ENCODE assay signal across 16 cellular contexts in genomic region chr15:64134322-64134829, GRCh38. TPM values are rescaled to one million over a fixed set of nuclear protein-coding genes. Genes with fewer than 3 reads are reported as not detected.
DNase-seq lines count a peak whose midpoint lies in the region; ATAC-seq, FAIRE-seq and TF ChIP-seq lines count a peak whose summit lies in the region.
"Had no signal": no experiment of that assay in that cellular context is flagged by ENCODE, and none has a peak within 500 bp of the region (broad histone marks: within the 10 kb centered on the region; RNA-seq: fewer than 3 reads in every experiment).

No MANE protein-coding gene starts in this region.

- in situ Hi-C loops in HepG2 (cut with HindIII; ENCODE audit: extremely low pct_ligation_motif_present, low pct_unique_long_range_greater_than_20kb) = no loop called here
- in situ Hi-C loops in gastrocnemius medialis (cut with MboI; ENCODE audit: low sequenced_read_pairs in 4 of 4) = no loop called here

- TF ChIP-seq EP300 in SK-N-SH (IDR thresholded peaks at IDR 0.05; ENCODE audit: borderline replicate concordance in 1 of 2, low read depth in 1 of 2, low read length in 1 of 2) (no peak), HepG2 (IDR thresholded peaks at IDR 0.05; ENCODE audit: low read depth in 2 of 2, low read length in 2 of 2) (no peak), HepG2 (CRISPR knock-in tag; IDR thresholded peaks at IDR 0.05; ENCODE audit: borderline replicate concordance) (no peak)

- H3K9ac ChIP-seq in SK-N-SH (no peak overlapping the region), HepG2 (ENCODE audit: insufficient read depth, low read depth, low read length) (no peak overlapping the region)

- H3K79me2 ChIP-seq in SK-N-SH (ENCODE audit: insufficient read depth) (no peaks in the 10 kb centered on the region), HepG2 (ENCODE audit: insufficient read depth, low read length) (no peaks in the 10 kb centered on the region)

- no peak for FAIRE-seq in HepG2 (lab: Jason Lieb, UNC)
- FAIRE-seq: A549 had no signal

- TF ChIP-seq POLR2A in HepG2 (IDR thresholded peaks at IDR 0.05; ENCODE audit: insufficient read depth in 1 of 2, low read depth in 2 of 2, low read length in 2 of 2) (no peak), gastrocnemius medialis (IDR thresholded peaks at IDR 0.05) (no peak)

- DNase-seq in SK-N-SH = no peak
- no peak for DNase-seq in HepG2 (ENCODE audit: low spot score)
- DNase-seq in upper lobe of right lung = peak; percentile 84
- no peak for DNase-seq in AG20443 (ENCODE audit: low spot score)
- no peak for DNase-seq in gastrocnemius medialis
- DNase-seq: central memory CD4-positive, alpha-beta T cell; foreskin keratinocyte; left colon; MV-4-11; NCI-H524 treated with DMSO at 0.1 percent for 48 hours had no signal

- ATAC-seq in SK-N-SH treated with all-trans-retinoic acid at 6 μM for 48 hours (0 out of 3 replicates have a peak, but pooled peaks have one; percentile 28), esophagus mucosa (peak; percentile 72), HepG2 (no peak), upper lobe of right lung (peak; percentile 66), HG03354 (IDR thresholded peaks at IDR 0.05; ENCODE audit: poor library complexity, severe bottlenecking, unreplicated experiment) (no peak), gastrocnemius medialis (no peak)
- ATAC-seq: A549; activated T-helper 17 cell treated with anti-CD3 and anti-CD28 coated beads, Interleukin-2, amount 50 U/mL, for 72 hours; foreskin keratinocyte; left colon had no signal

- CTCF ChIA-PET in SK-N-SH (lab: Yijun Ruan, JAX) = interaction anchor here (1.4 to 6.2 kb wide), 2 partner anchors 10 to 19 kb away, joined by 3 to 25 read pairs; no protein-coding TSS in a partner anchor
- CTCF ChIA-PET in HepG2 (lab: Yijun Ruan, JAX; ENCODE audit: low intra/inter-chr PET ratio, low total read pairs) = no interaction called here

- WGBS in SK-N-SH (ENCODE audit: low lambda C conversion rate) = 20% methylated on average over 1 of the region's 9 CpGs
- WGBS in HepG2 (ENCODE audit: low lambda C conversion rate) = no CpG with 5 or more reads among the region's 9 CpGs

- H3K27ac ChIP-seq in SK-N-SH (ENCODE audit: low read depth in 2 of 2, low read length in 1 of 2) (no peak overlapping the region; a peak in 1 of 4 replicates), HepG2 (ENCODE audit: extremely low read length, insufficient read depth, low read length) (no peak overlapping the region), upper lobe of right lung (no peak overlapping the region), gastrocnemius medialis (no peak overlapping the region)
- H3K27ac ChIP-seq: A549, foreskin keratinocyte, SJSA1 had no signal

- H3K36me3 ChIP-seq in SK-N-SH (replicated peaks in 1 of 2; ENCODE audit: control insufficient read depth in 1 of 2, insufficient read depth in 2 of 2, low read length in 1 of 2) = peaks cover 42 to 84% of the 10 kb centered on the region in 2 experiments
- H3K36me3 ChIP-seq in HepG2 (replicated peaks in 1 of 2; ENCODE audit: control insufficient read depth in 1 of 2, insufficient read depth in 2 of 2, low read length in 2 of 2) = peaks cover 41 to 84% of the 10 kb centered on the region in 2 experiments
- peaks cover 93% of the 10 kb centered on the region for H3K36me3 ChIP-seq in upper lobe of right lung
- peaks cover 8 to 95% of the 10 kb centered on the region in 2 donors for H3K36me3 ChIP-seq in gastrocnemius medialis

- no peaks in the 10 kb centered on the region for H4K20me1 ChIP-seq in SK-N-SH (ENCODE audit: insufficient read depth)
- H4K20me1 ChIP-seq in HepG2 (ENCODE audit: insufficient read depth, low read length) = no peaks in the 10 kb centered on the region

- intact Hi-C loops in HepG2 (cut with micrococcal nuclease; ENCODE audit: unreplicated experiment) = no loop called here
- intact Hi-C loops in upper lobe of right lung (cut with DNase I) = no loop called here
- intact Hi-C loops in gastrocnemius medialis (cut with DNase I; ENCODE audit: low total_unique reads) = no loop called here

- TF ChIP-seq CTCF in SK-N-SH (IDR thresholded peaks at IDR 0.05) (no peak), HepG2 (CRISPR knock-in tag; IDR thresholded peaks at IDR 0.05) (no peak), upper lobe of right lung (IDR thresholded peaks at IDR 0.05) (no peak), gastrocnemius medialis (IDR thresholded peaks at IDR 0.05 in 4 of 5, conservative IDR thresholded peaks at IDR 0.05 in 1 of 5) (no peak)

- POLR2A ChIA-PET in SK-N-SH (lab: Yijun Ruan, JAX) (no interaction called here), HepG2 (lab: Yijun Ruan, JAX) (no interaction called here)

- no peak overlapping the region for H3K4me3 ChIP-seq in SK-N-SH (ENCODE audit: low read depth in 2 of 2, low read length in 1 of 2)
- no peak overlapping the region for H3K4me3 ChIP-seq in HepG2 (replicated peaks in 1 of 3; ENCODE audit: insufficient read depth in 1 of 3, low read depth in 2 of 3, low read length in 3 of 3)
- H3K4me3 ChIP-seq in upper lobe of right lung = no peak overlapping the region
- no peak overlapping the region for H3K4me3 ChIP-seq in gastrocnemius medialis
- H3K4me3 ChIP-seq: A549, SJSA1 had no signal

- peaks cover 0 to 4% of the 10 kb centered on the region in 2 experiments; a peak in 1 of 4 replicates for H3K4me1 ChIP-seq in SK-N-SH (ENCODE audit: control insufficient read depth in 1 of 2, insufficient read depth in 2 of 2, low read depth in 1 of 2, low read length in 1 of 2)
- no peaks in the 10 kb centered on the region for H3K4me1 ChIP-seq in HepG2 (ENCODE audit: insufficient read depth, low read length)
- peaks cover 11% of the 10 kb centered on the region for H3K4me1 ChIP-seq in upper lobe of right lung
- no peaks in the 10 kb centered on the region for H3K4me1 ChIP-seq in gastrocnemius medialis
- H3K4me1 ChIP-seq: A549, foreskin keratinocyte, SJSA1 had no signal

- no peaks in the 10 kb centered on the region for H3F3A ChIP-seq in SK-N-SH (replicated peaks; ENCODE audit: insufficient read depth)

- no peaks in the 10 kb centered on the region for H3K9me2 ChIP-seq in SK-N-SH

- BruUV-seq in HepG2 (replicated peaks; lab: Mats Ljungman, UMichigan) = no TSS peak

- H3K4me2 ChIP-seq in SK-N-SH (no peak overlapping the region), HepG2 (ENCODE audit: low read depth, low read length) (no peak overlapping the region)
- H3K4me2 ChIP-seq: A549 had no signal

- no peaks in the 10 kb centered on the region for H3K9me3 ChIP-seq in SK-N-SH
- no peaks in the 10 kb centered on the region for H3K9me3 ChIP-seq in HepG2 (ENCODE audit: low read length)
- H3K9me3 ChIP-seq in upper lobe of right lung = no peaks in the 10 kb centered on the region
- H3K9me3 ChIP-seq in gastrocnemius medialis = no peaks in the 10 kb centered on the region
- H3K9me3 ChIP-seq: A549, SJSA1 had no signal

- H3K27me3 ChIP-seq in SK-N-SH (ENCODE audit: insufficient read depth) (no peaks in the 10 kb centered on the region), HepG2 (ENCODE audit: control insufficient read depth in 1 of 2, insufficient read depth in 2 of 2, low read length in 2 of 2) (no peaks in the 10 kb centered on the region), upper lobe of right lung (no peaks in the 10 kb centered on the region), gastrocnemius medialis (no peaks in the 10 kb centered on the region)
- H3K27me3 ChIP-seq: foreskin keratinocyte, SJSA1 had no signal

- no peak overlapping the region for H2AFZ ChIP-seq in SK-N-SH (ENCODE audit: low read depth)
- H2AFZ ChIP-seq in HepG2 (ENCODE audit: low read length) = no peak overlapping the region

- TF ChIP-seq RAD21 in SK-N-SH (IDR thresholded peaks at IDR 0.05; ENCODE audit: low read length) = no peak
- TF ChIP-seq RAD21 in HepG2 (CRISPR knock-in tag; IDR thresholded peaks at IDR 0.05) = no peak

RNA-seq across cellular contexts. Expression of gene SNX22, which starts 17.2 kb away (rescaled TPM):
- polyA plus RNA-seq in SK-N-SH (2012; rRNA removed) = 0.94 and 1.2 TPM in 2 replicates
- 0.31 and 0.42 TPM in 2 replicates for polyA plus RNA-seq in SK-N-SH (2012; cell fraction: cytosol; rRNA removed)
- polyA plus RNA-seq in SK-N-SH (2012; cell fraction: nucleus; rRNA removed) = 4.0 and 4.1 TPM in 2 replicates
- 0.28 TPM for total RNA-seq in esophagus mucosa
- 3.1 and 5.5 TPM in 2 replicates for total RNA-seq in HepG2 (2016; rRNA removed; fragmentation: Illumina TruSeq; extraction: Trizol)
- 1.2 TPM in 2 replicates for total RNA-seq in HepG2 (2016; cell fraction: cytosol; rRNA removed; fragmentation: Illumina TruSeq; extraction: Trizol; ENCODE audit: low read depth)
- 3.8 and 4.8 TPM in 2 replicates for total RNA-seq in HepG2 (2016; cell fraction: insoluble cytoplasmic fraction; rRNA removed; fragmentation: Illumina TruSeq; extraction: Trizol)
- 1.7 and 2.0 TPM in 2 replicates for total RNA-seq in HepG2 (2016; cell fraction: membrane; rRNA removed; fragmentation: Illumina TruSeq; extraction: Trizol)
- total RNA-seq in HepG2 (2016; cell fraction: nucleus; rRNA removed; fragmentation: Illumina TruSeq; extraction: Trizol) = 5.3 and 5.7 TPM in 2 replicates
- polyA plus RNA-seq in HepG2 (2011; rRNA removed) = 2.3 and 2.4 TPM in 2 replicates
- polyA plus RNA-seq in HepG2 (2011; cell fraction: cytosol; rRNA removed) = 1.00 and 1.3 TPM in 2 replicates
- 10.3 and 12.4 TPM in 2 replicates for polyA plus RNA-seq in HepG2 (2011; cell fraction: nucleus; rRNA removed)
- 2.3 and 2.6 TPM in 2 replicates for polyA plus RNA-seq in HepG2 (2012)
- polyA plus RNA-seq in HepG2 (2016; cell fraction: cytosol; fragmentation: Illumina TruSeq; extraction: Trizol; ENCODE audit: low read depth) = 1.4 TPM in 2 replicates
- 3.3 and 4.2 TPM in 2 replicates for polyA plus RNA-seq in HepG2 (2016; cell fraction: insoluble cytoplasmic fraction; fragmentation: Illumina TruSeq; extraction: Trizol; ENCODE audit: low read depth)
- polyA plus RNA-seq in HepG2 (2016; cell fraction: membrane; fragmentation: Illumina TruSeq; extraction: Trizol; ENCODE audit: low read depth) = 1.9 and 2.2 TPM in 2 replicates
- polyA plus RNA-seq in HepG2 (2016; cell fraction: nucleus; fragmentation: Illumina TruSeq; extraction: Trizol; ENCODE audit: insufficient read depth, low read depth) = 11.9 and 12.0 TPM in 2 replicates
- polyA minus RNA-seq in HepG2 (2011; rRNA and poly(A)+ RNA removed; ENCODE audit: low replicate concordance) = 0.68 and 5.4 TPM in 2 replicates
- 0.40 and 1.1 TPM in 2 replicates for polyA minus RNA-seq in HepG2 (2011; cell fraction: cytosol; rRNA and poly(A)+ RNA removed)
- polyA minus RNA-seq in HepG2 (2011; cell fraction: nucleus; rRNA and poly(A)+ RNA removed) = 7.0 TPM in 2 replicates
- total RNA-seq in upper lobe of right lung = 28.3 TPM
- total RNA-seq in gastrocnemius medialis = under 1 TPM in 2 of 4 donors, not detected in 2; 0.09 to 0.87 TPM

RNA-seq across cellular contexts. Expression of gene PPIB, which starts 28.4 kb away (rescaled TPM):
- polyA plus RNA-seq in SK-N-SH (2012; rRNA removed) (1,358 and 1,379 TPM in 2 replicates), HepG2 (2011; rRNA removed) (720 and 780 TPM in 2 replicates)
- 1,298 and 1,346 TPM in 2 replicates for polyA plus RNA-seq in SK-N-SH (2012; cell fraction: cytosol; rRNA removed)
- polyA plus RNA-seq in SK-N-SH (2012; cell fraction: nucleus; rRNA removed) = 434 and 570 TPM in 2 replicates
- total RNA-seq in esophagus mucosa (260 TPM), HepG2 (2016; rRNA removed; fragmentation: Illumina TruSeq; extraction: Trizol) (476 and 882 TPM in 2 replicates), upper lobe of right lung (389 TPM), gastrocnemius medialis (10 to 100 TPM; 26.8 to 78.5 (median 40.2) TPM)
- 310 and 329 TPM in 2 replicates for total RNA-seq in HepG2 (2016; cell fraction: cytosol; rRNA removed; fragmentation: Illumina TruSeq; extraction: Trizol; ENCODE audit: low read depth)
- total RNA-seq in HepG2 (2016; cell fraction: insoluble cytoplasmic fraction; rRNA removed; fragmentation: Illumina TruSeq; extraction: Trizol) = 469 and 893 TPM in 2 replicates
- total RNA-seq in HepG2 (2016; cell fraction: membrane; rRNA removed; fragmentation: Illumina TruSeq; extraction: Trizol) = 263 and 284 TPM in 2 replicates
- 653 and 716 TPM in 2 replicates for total RNA-seq in HepG2 (2016; cell fraction: nucleus; rRNA removed; fragmentation: Illumina TruSeq; extraction: Trizol)
- 860 and 980 TPM in 2 replicates for polyA plus RNA-seq in HepG2 (2011; cell fraction: cytosol; rRNA removed)
- 242 and 249 TPM in 2 replicates for polyA plus RNA-seq in HepG2 (2011; cell fraction: nucleus; rRNA removed)
- 536 and 675 TPM in 2 replicates for polyA plus RNA-seq in HepG2 (2012)
- 356 and 376 TPM in 2 replicates for polyA plus RNA-seq in HepG2 (2016; cell fraction: cytosol; fragmentation: Illumina TruSeq; extraction: Trizol; ENCODE audit: low read depth)
- 548 and 588 TPM in 2 replicates for polyA plus RNA-seq in HepG2 (2016; cell fraction: insoluble cytoplasmic fraction; fragmentation: Illumina TruSeq; extraction: Trizol; ENCODE audit: low read depth)
- polyA plus RNA-seq in HepG2 (2016; cell fraction: membrane; fragmentation: Illumina TruSeq; extraction: Trizol; ENCODE audit: low read depth) = 269 and 288 TPM in 2 replicates
- polyA plus RNA-seq in HepG2 (2016; cell fraction: nucleus; fragmentation: Illumina TruSeq; extraction: Trizol; ENCODE audit: insufficient read depth, low read depth) = 1,346 and 1,446 TPM in 2 replicates
- 378 and 425 TPM in 2 replicates for polyA minus RNA-seq in HepG2 (2011; rRNA and poly(A)+ RNA removed; ENCODE audit: low replicate concordance)
- polyA minus RNA-seq in HepG2 (2011; cell fraction: cytosol; rRNA and poly(A)+ RNA removed) = 221 and 246 TPM in 2 replicates
- 88.7 and 104 TPM in 2 replicates for polyA minus RNA-seq in HepG2 (2011; cell fraction: nucleus; rRNA and poly(A)+ RNA removed)

RNA-seq across cellular contexts. Expression of gene SNX1, which starts 38.6 kb away (rescaled TPM):
- polyA plus RNA-seq in SK-N-SH (2012; rRNA removed) (80.7 and 95.7 TPM in 2 replicates), HepG2 (2011; rRNA removed) (60.1 and 63.5 TPM in 2 replicates)
- 80.3 and 80.8 TPM in 2 replicates for polyA plus RNA-seq in SK-N-SH (2012; cell fraction: cytosol; rRNA removed)
- 172 and 256 TPM in 2 replicates for polyA plus RNA-seq in SK-N-SH (2012; cell fraction: nucleus; rRNA removed)
- total RNA-seq in esophagus mucosa (76.6 TPM), HepG2 (2016; rRNA removed; fragmentation: Illumina TruSeq; extraction: Trizol) (29.3 and 58.2 TPM in 2 replicates), upper lobe of right lung (162 TPM), gastrocnemius medialis (10 to 100 TPM; 26.7 to 39.3 (median 34.1) TPM)
- total RNA-seq in HepG2 (2016; cell fraction: cytosol; rRNA removed; fragmentation: Illumina TruSeq; extraction: Trizol; ENCODE audit: low read depth) = 12.4 and 14.5 TPM in 2 replicates
- 28.7 and 54.5 TPM in 2 replicates for total RNA-seq in HepG2 (2016; cell fraction: insoluble cytoplasmic fraction; rRNA removed; fragmentation: Illumina TruSeq; extraction: Trizol)
- total RNA-seq in HepG2 (2016; cell fraction: membrane; rRNA removed; fragmentation: Illumina TruSeq; extraction: Trizol) = 20.0 and 22.0 TPM in 2 replicates
- total RNA-seq in HepG2 (2016; cell fraction: nucleus; rRNA removed; fragmentation: Illumina TruSeq; extraction: Trizol) = 37.1 and 41.6 TPM in 2 replicates
- polyA plus RNA-seq in HepG2 (2011; cell fraction: cytosol; rRNA removed) = 48.1 and 49.3 TPM in 2 replicates
- polyA plus RNA-seq in HepG2 (2011; cell fraction: nucleus; rRNA removed) = 116 and 118 TPM in 2 replicates
- 46.7 and 52.1 TPM in 2 replicates for polyA plus RNA-seq in HepG2 (2012)
- 14.2 and 16.4 TPM in 2 replicates for polyA plus RNA-seq in HepG2 (2016; cell fraction: cytosol; fragmentation: Illumina TruSeq; extraction: Trizol; ENCODE audit: low read depth)
- polyA plus RNA-seq in HepG2 (2016; cell fraction: insoluble cytoplasmic fraction; fragmentation: Illumina TruSeq; extraction: Trizol; ENCODE audit: low read depth) = 117 and 119 TPM in 2 replicates
- polyA plus RNA-seq in HepG2 (2016; cell fraction: membrane; fragmentation: Illumina TruSeq; extraction: Trizol; ENCODE audit: low read depth) = 22.7 and 27.4 TPM in 2 replicates
- polyA plus RNA-seq in HepG2 (2016; cell fraction: nucleus; fragmentation: Illumina TruSeq; extraction: Trizol; ENCODE audit: insufficient read depth, low read depth) = 118 and 124 TPM in 2 replicates
- polyA minus RNA-seq in HepG2 (2011; rRNA and poly(A)+ RNA removed; ENCODE audit: low replicate concordance) = 89.7 and 117 TPM in 2 replicates
- 36.7 and 43.3 TPM in 2 replicates for polyA minus RNA-seq in HepG2 (2011; cell fraction: cytosol; rRNA and poly(A)+ RNA removed)
- 56.4 and 70.6 TPM in 2 replicates for polyA minus RNA-seq in HepG2 (2011; cell fraction: nucleus; rRNA and poly(A)+ RNA removed)

RNA-seq across cellular contexts. Expression of gene CIAO2A, which starts 40.7 kb away (rescaled TPM):
- polyA plus RNA-seq in SK-N-SH (2012; rRNA removed) (53.0 and 65.3 TPM in 2 replicates), HepG2 (2011; rRNA removed) (60.7 and 83.0 TPM in 2 replicates)
- polyA plus RNA-seq in SK-N-SH (2012; cell fraction: cytosol; rRNA removed) = 76.9 and 96.9 TPM in 2 replicates
- polyA plus RNA-seq in SK-N-SH (2012; cell fraction: nucleus; rRNA removed) = 16.5 and 20.9 TPM in 2 replicates
- total RNA-seq in esophagus mucosa (25.6 TPM), HepG2 (2016; rRNA removed; fragmentation: Illumina TruSeq; extraction: Trizol) (100 and 114 TPM in 2 replicates), upper lobe of right lung (54.9 TPM), gastrocnemius medialis (10 to 100 TPM; 26.6 to 65.2 (median 55.1) TPM)
- 117 and 120 TPM in 2 replicates for total RNA-seq in HepG2 (2016; cell fraction: cytosol; rRNA removed; fragmentation: Illumina TruSeq; extraction: Trizol; ENCODE audit: low read depth)
- 104 and 128 TPM in 2 replicates for total RNA-seq in HepG2 (2016; cell fraction: insoluble cytoplasmic fraction; rRNA removed; fragmentation: Illumina TruSeq; extraction: Trizol)
- total RNA-seq in HepG2 (2016; cell fraction: membrane; rRNA removed; fragmentation: Illumina TruSeq; extraction: Trizol) = 188 and 189 TPM in 2 replicates
- 45.9 and 47.2 TPM in 2 replicates for total RNA-seq in HepG2 (2016; cell fraction: nucleus; rRNA removed; fragmentation: Illumina TruSeq; extraction: Trizol)
- polyA plus RNA-seq in HepG2 (2011; cell fraction: cytosol; rRNA removed) = 47.8 and 57.9 TPM in 2 replicates
- polyA plus RNA-seq in HepG2 (2011; cell fraction: nucleus; rRNA removed) = 10.1 and 17.2 TPM in 2 replicates
- 66.7 and 86.2 TPM in 2 replicates for polyA plus RNA-seq in HepG2 (2012)
- polyA plus RNA-seq in HepG2 (2016; cell fraction: cytosol; fragmentation: Illumina TruSeq; extraction: Trizol; ENCODE audit: low read depth) = 136 and 156 TPM in 2 replicates
- 144 and 157 TPM in 2 replicates for polyA plus RNA-seq in HepG2 (2016; cell fraction: insoluble cytoplasmic fraction; fragmentation: Illumina TruSeq; extraction: Trizol; ENCODE audit: low read depth)
- 185 and 196 TPM in 2 replicates for polyA plus RNA-seq in HepG2 (2016; cell fraction: membrane; fragmentation: Illumina TruSeq; extraction: Trizol; ENCODE audit: low read depth)
- polyA plus RNA-seq in HepG2 (2016; cell fraction: nucleus; fragmentation: Illumina TruSeq; extraction: Trizol; ENCODE audit: insufficient read depth, low read depth) = 78.4 and 88.1 TPM in 2 replicates
- 5.8 and 12.6 TPM in 2 replicates for polyA minus RNA-seq in HepG2 (2011; rRNA and poly(A)+ RNA removed; ENCODE audit: low replicate concordance)
- polyA minus RNA-seq in HepG2 (2011; cell fraction: cytosol; rRNA and poly(A)+ RNA removed) = 13.1 and 13.5 TPM in 2 replicates
- polyA minus RNA-seq in HepG2 (2011; cell fraction: nucleus; rRNA and poly(A)+ RNA removed) = 11.3 and 13.7 TPM in 2 replicates

Comparison
In these comparisons a context has a peak if more than half of its experiments do, and no peak if none do; other contexts are left out.
1. ATAC-seq: peak in SK-N-SH treated with all-trans-retinoic acid at 6 μM for 48 hours (single experiment), esophagus mucosa (single experiment) and upper lobe of right lung (single experiment); none in HepG2 (single experiment), HG03354 (single experiment) and gastrocnemius medialis (0 of 2).